ENCODE assay signal across 8 cellular contexts in the genomic region with DNA sequence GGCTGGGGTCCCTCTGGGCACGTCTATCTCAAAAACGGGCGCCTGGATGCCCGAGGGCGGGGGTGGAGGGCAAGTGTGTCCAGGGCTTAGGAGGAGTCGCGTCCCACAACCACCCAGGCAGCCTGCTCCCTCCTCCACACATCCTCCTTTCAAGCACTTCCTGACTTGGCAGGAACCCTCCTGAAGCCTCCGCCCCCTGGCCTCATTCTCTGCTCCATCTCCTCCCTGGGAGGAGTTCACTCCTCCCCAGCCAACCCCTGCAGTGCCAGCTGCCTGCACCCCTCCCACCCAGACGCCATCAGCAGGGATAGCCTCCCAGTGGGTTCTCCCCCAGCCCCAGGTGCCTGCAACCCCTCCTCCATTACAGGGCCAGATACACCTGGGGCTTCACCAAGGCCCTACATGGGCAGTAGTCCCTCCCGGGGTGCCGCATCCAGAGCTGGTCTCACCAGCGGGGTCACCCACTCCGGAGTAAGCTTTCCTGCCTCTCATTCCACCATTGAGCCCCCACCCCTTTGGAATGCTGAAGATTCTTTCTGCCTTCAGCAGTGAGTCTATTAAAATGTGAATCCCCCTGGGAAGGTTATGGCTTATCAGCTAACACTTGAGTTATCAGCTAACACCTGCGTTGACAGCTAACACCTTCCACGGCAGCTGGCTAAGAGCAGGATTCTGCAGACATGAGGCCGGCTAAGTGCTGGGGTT. TPM values are rescaled to one million over a fixed set of nuclear protein-coding genes. Genes with fewer than 3 reads are reported as not detected.
DNase-seq lines count a peak whose midpoint lies in the region; ATAC-seq and TF ChIP-seq lines count a peak whose summit lies in the region.

No MANE protein-coding gene starts in this region.

- H3K79me2 ChIP-seq in neural progenitor cell (ENCODE audit: low read depth): peaks cover 5% of the 10 kb centered on the region

- H3K9ac ChIP-seq in neural progenitor cell: no peak overlapping the region

- H3K4me3 Mint-ChIP-seq in HFFc6 (peak overlapping the region; percentile 15), neural progenitor cell (no peak overlapping the region)

- TF ChIP-seq CTCF in HFFc6 (IDR thresholded peaks at IDR 0.05) (no peak), neural progenitor cell (IDR thresholded peaks at IDR 0.05) (no peak)

- no peak overlapping the region for H3K4me3 ChIP-seq in neural progenitor cell

- 0 out of 2 replicates have a peak overlapping the region, but pooled peaks have one; percentile 9 for H3K27ac Mint-ChIP-seq in HFFc6
- peak overlapping the region; percentile 66 for H3K27ac Mint-ChIP-seq in neural progenitor cell

- H3K27me3 Mint-ChIP-seq in HFFc6 (ENCODE audit: insufficient read depth): peaks cover 3% of the 10 kb centered on the region
- peaks cover 11% of the 10 kb centered on the region for H3K27me3 Mint-ChIP-seq in neural progenitor cell (ENCODE audit: insufficient read depth, low read depth)

- no peak overlapping the region for H3K27ac ChIP-seq in neural progenitor cell

- H3K4me1 ChIP-seq in neural progenitor cell: peaks cover 40% of the 10 kb centered on the region

- H3K4me2 ChIP-seq in neural progenitor cell: peak overlapping the region; percentile 27

- no peaks in the 10 kb centered on the region for H3K9me3 Mint-ChIP-seq in HFFc6
- no peaks in the 10 kb centered on the region for H3K9me3 Mint-ChIP-seq in neural progenitor cell

- peak; percentile 35 for ATAC-seq in esophagus mucosa
- ATAC-seq in GM18517 (IDR thresholded peaks at IDR 0.05; ENCODE audit: unreplicated experiment): no peak

- H3K27me3 ChIP-seq in neural progenitor cell: no peaks in the 10 kb centered on the region

- DNase-seq in Ammon's horn (ENCODE audit: low spot score): peak; percentile 83
- DNase-seq in HFFc6: peak; percentile 57
- DNase-seq in NCI-H82 (lab: John Stamatoyannopoulos, UW): peak; percentile 84
- peak; percentile 39 for DNase-seq in activated T-cell treated with anti-CD3 and anti-CD28 coated beads for 24 hours (ENCODE audit: low read depth)
- no peak for DNase-seq in neural progenitor cell (ENCODE audit: low spot score)
- no peak for DNase-seq in NCI-H748 treated with DMSO at 0.1 percent for 48 hours (lab: John Stamatoyannopoulos, UW)

- H3K36me3 Mint-ChIP-seq in HFFc6 (ENCODE audit: low read depth): no peaks in the 10 kb centered on the region
- H3K36me3 Mint-ChIP-seq in neural progenitor cell: peaks cover 3% of the 10 kb centered on the region

- H3K4me1 Mint-ChIP-seq in HFFc6 (ENCODE audit: low read depth) (peaks cover 8% of the 10 kb centered on the region; the same call in 1 of the 2 replicates), neural progenitor cell (peaks cover 52% of the 10 kb centered on the region)

- no peaks in the 10 kb centered on the region for H3K9me3 ChIP-seq in neural progenitor cell (ENCODE audit: low read depth)

- no peaks in the 10 kb centered on the region for H3K36me3 ChIP-seq in neural progenitor cell

- no peak overlapping the region for H2AFZ ChIP-seq in neural progenitor cell (replicated peaks)

- peaks cover 30% of the 10 kb centered on the region for H4K20me1 ChIP-seq in neural progenitor cell (ENCODE audit: low read depth)

- H3F3A ChIP-seq in neural progenitor cell (ENCODE audit: low read depth): peaks cover 19% of the 10 kb centered on the region

RNA-seq across cellular contexts. Expression of gene RTN4R, which starts 24.4 kb away (rescaled TPM):
- total RNA-seq in HFFc6 (2021; fragmentation: NEBNext Ultra II Directional; extraction: Animal tissue kit (Norgen Biotek cat#: 25700)): under 1 TPM; 0.14 to 0.85 (median 0.35) TPM
- 3.9 TPM for total RNA-seq in esophagus mucosa
- total RNA-seq in neural progenitor cell (ENCODE audit: low replicate concordance): 6.3 and 20.9 TPM in 2 replicates

Comparison
In these comparisons a context has a peak if more than half of its experiments do, and no peak if none do; other contexts are left out.
1. DNase-seq: peak in Ammon's horn (single experiment), HFFc6 (single experiment), NCI-H82 (single experiment) and activated T-cell treated with anti-CD3 and anti-CD28 coated beads for 24 hours (single experiment); none in neural progenitor cell (single experiment) and NCI-H748 treated with DMSO at 0.1 percent for 48 hours (single experiment).